ENCODE assay signal across 12 cellular contexts in genomic region chr1:38500352-38500751, GRCh38.
DNase-seq lines count a peak whose midpoint lies in the region; ATAC-seq and TF ChIP-seq lines count a peak whose summit lies in the region.
"Had no signal": no experiment of that assay in that cellular context is flagged by ENCODE, and none has a peak within 500 bp of the region (broad histone marks: within the 10 kb centered on the region; RNA-seq: fewer than 3 reads in every experiment).

No MANE protein-coding gene starts in this region.

- CTCF ChIA-PET in HEK293T (lab: Yijun Ruan, JAX): interaction anchor here (1.0 to 1.9 kb wide), 2 partner anchors 10 to 12 kb away, joined by 4 read pairs; no protein-coding TSS in a partner anchor

- H3K4me1 ChIP-seq in lower lobe of right lung: no peaks in the 10 kb centered on the region

- H3K36me3 ChIP-seq in brain microvascular endothelial cell (replicated peaks) (no peaks in the 10 kb centered on the region), lower lobe of right lung (no peaks in the 10 kb centered on the region), H7 (replicated peaks; ENCODE audit: control insufficient read depth, insufficient read depth, low read length) (no peaks in the 10 kb centered on the region)

- H3K27me3 ChIP-seq in brain microvascular endothelial cell (replicated peaks): no peaks in the 10 kb centered on the region
- no peaks in the 10 kb centered on the region for H3K27me3 ChIP-seq in lower lobe of right lung (ENCODE audit: low read depth)
- H3K27me3 ChIP-seq in H7 (ENCODE audit: control insufficient read depth, insufficient read depth, low read length): no peaks in the 10 kb centered on the region

- DNase-seq in HEK293T (ENCODE audit: extremely low spot score): peak; percentile 44
- peak; percentile 2 for DNase-seq in brain microvascular endothelial cell
- no peak for DNase-seq in lower lobe of right lung
- DNase-seq in H7: no peak
- no peak for DNase-seq in NCI-H1105 treated with DMSO at 0.1 percent for 48 hours (lab: John Stamatoyannopoulos, UW)
- DNase-seq in glomerular visceral epithelial cell (ENCODE audit: extremely low spot score): no peak
- no peak for DNase-seq in pons (ENCODE audit: low spot score)
- DNase-seq: activated CD8-positive, alpha-beta memory T cell treated with anti-CD3 and anti-CD28 coated beads, Interleukin-2, amount 10 ng/mL, durations not matched to agents 7 days and 5 days; DMS53; T-helper 1 cell had no signal

- no peaks in the 10 kb centered on the region for H3K9me3 ChIP-seq in lower lobe of right lung

- POLR2A ChIA-PET in HEK293T (lab: Yijun Ruan, JAX): interaction anchor here (1.0 kb wide), 1 partner anchor 309 kb away, joined by 3 read pairs; no protein-coding TSS in a partner anchor

- no peak overlapping the region for H3K27ac ChIP-seq in C4-2B
- H3K27ac ChIP-seq in brain microvascular endothelial cell: no peak overlapping the region
- H3K27ac ChIP-seq in lower lobe of right lung: no peak overlapping the region

- TF ChIP-seq CTCF in C4-2B (conservative IDR thresholded peaks at IDR 0.05): peak; percentile 59
- peak; percentile 68 for TF ChIP-seq CTCF in brain microvascular endothelial cell (IDR thresholded peaks at IDR 0.05; ENCODE audit: low read depth, low read length, missing control alignments)
- TF ChIP-seq CTCF in lower lobe of right lung (IDR thresholded peaks at IDR 0.05): peak; percentile 25

- in situ Hi-C loops in brain microvascular endothelial cell (cut with HindIII; ENCODE audit: low pct_ligation_motif_present, low sequenced_read_pairs): no loop called here

- ATAC-seq in lower lobe of right lung: no peak
- ATAC-seq: activated CD8-positive, alpha-beta memory T cell treated with anti-CD3 and anti-CD28 coated beads, Interleukin-2, amount 10 ng/mL, durations not matched to agents 7 days and 5 days; stimulated activated memory B cell treated with anti-CD40 and anti-IgM and Interleukin-4, amounts not matched to agents 10 μg/mL and 1 μg/mL and 100 μg/mL, for 72 hours had no signal

- intact Hi-C loops in lower lobe of right lung (cut with DNase I): no loop called here

- H3K4me3 ChIP-seq in brain microvascular endothelial cell (ENCODE audit: low read depth, low read length) (no peak overlapping the region), lower lobe of right lung (no peak overlapping the region), H7 (ENCODE audit: insufficient read depth, low read depth, low read length) (no peak overlapping the region)

TF ChIP-seq in HEK293T, 16 proteins besides CTCF, POLR2A, EP300 and RAD21:
- TF ChIP-seq ELF4 (IDR thresholded peaks at IDR 0.05) (no peak), TARDBP (IDR thresholded peaks at IDR 0.05) (no peak), SP1 (IDR thresholded peaks at IDR 0.05) (no peak), FOXA1 (IDR thresholded peaks at IDR 0.05) (no peak), ZNF384 (IDR thresholded peaks at IDR 0.05) (no peak), PKNOX1 (IDR thresholded peaks at IDR 0.05) (no peak), BHLHE40 (IDR thresholded peaks at IDR 0.05; ENCODE audit: borderline replicate concordance) (no peak), NFRKB (IDR thresholded peaks at IDR 0.05) (no peak), ARNT (IDR thresholded peaks at IDR 0.05) (no peak), L3MBTL2 (conservative IDR thresholded peaks at IDR 0.05) (no peak), SUZ12 (IDR thresholded peaks at IDR 0.05) (no peak), FOXM1 (IDR thresholded peaks at IDR 0.05; ENCODE audit: borderline replicate concordance) (no peak), HDGF (IDR thresholded peaks at IDR 0.05; ENCODE audit: borderline replicate concordance) (no peak), CTBP1 (IDR thresholded peaks at IDR 0.05; ENCODE audit: borderline replicate concordance) (no peak)

Comparison
In these comparisons a context has a peak if more than half of its experiments do, and no peak if none do; other contexts are left out.
1. DNase-seq: peak in HEK293T (single experiment) and brain microvascular endothelial cell (single experiment); none in lower lobe of right lung (single experiment), H7 (single experiment), NCI-H1105 treated with DMSO at 0.1 percent for 48 hours (single experiment), glomerular visceral epithelial cell (single experiment) and pons (single experiment).
2. Peak in every context shown above with its lines, with median percentiles within 50 percentile points of each other: CTCF ChIP-seq.